12 cellular contexts compared by ENCODE assay signal in genomic region chr2:206713770-206714169, GRCh38. TPM values are rescaled to one million over a fixed set of nuclear protein-coding genes. Genes with fewer than 3 reads are reported as not detected.
A peak's percentile ranks its signal among the peaks of the same experiment; 100 is the strongest.
DNase-seq lines count a peak whose midpoint lies in the region; ATAC-seq, FAIRE-seq and TF ChIP-seq lines count a peak whose summit lies in the region.
"Had no signal": no experiment of that assay in that cellular context is flagged by ENCODE, and none has a peak within 500 bp of the region (broad histone marks: within the 10 kb centered on the region; RNA-seq: fewer than 3 reads in every experiment).

No MANE protein-coding gene starts in this region.

- H3K4me1 Mint-ChIP-seq in activated T-helper 17 cell treated with anti-CD3 and anti-CD28 coated beads, Interleukin-2, amount 50 U/mL, for 72 hours: no peaks in the 10 kb centered on the region
- H3K4me1 Mint-ChIP-seq: brain, neural crest cell had no signal

- peak; percentile 43 for FAIRE-seq in GM12891 (lab: Jason Lieb, UNC)

- peaks cover 17% of the 10 kb centered on the region for H3K27me3 Mint-ChIP-seq in activated T-helper 17 cell treated with anti-CD3 and anti-CD28 coated beads, Interleukin-2, amount 50 U/mL, for 72 hours

- no peaks in the 10 kb centered on the region for H3K9me3 Mint-ChIP-seq in activated T-helper 17 cell treated with anti-CD3 and anti-CD28 coated beads, Interleukin-2, amount 50 U/mL, for 72 hours

- DNase-seq in GM12891 (ENCODE audit: insufficient read length, low spot score) (no peak), retina (no peak)
- no peak for DNase-seq in activated T-cell treated with anti-CD3 and anti-CD28 coated beads, Interleukin-2, amount 50 U/mL, for 1 hour
- no peak for DNase-seq in activated CD8-positive, alpha-beta memory T cell treated with anti-CD3 and anti-CD28 coated beads for 24 hours
- no peak for DNase-seq in stimulated activated CD8-positive, alpha-beta memory T cell treated with anti-CD3 and anti-CD28 coated beads, Interleukin-4, amount 100 ng/mL, for 48 hours
- DNase-seq: NCI-H226; stimulated activated CD4-positive, alpha-beta T cell treated with anti-CD3 and anti-CD28 coated beads, Interleukin-2, amount 100 ng/mL, for 48 hours had no signal

- no peak for TF ChIP-seq POLR2A in GM12891 (IDR thresholded peaks at IDR 0.05; ENCODE audit: low read depth, low read length)

- ATAC-seq in GM21367 (IDR thresholded peaks at IDR 0.05; ENCODE audit: unreplicated experiment) (peak; percentile 50), HG03139 (IDR thresholded peaks at IDR 0.05; ENCODE audit: unreplicated experiment) (peak; percentile 69)
- peak; percentile 21 for ATAC-seq in activated T-helper 17 cell treated with anti-CD3 and anti-CD28 coated beads, Interleukin-2, amount 50 U/mL, for 72 hours (replicated peaks)

- H3K4me3 Mint-ChIP-seq in activated T-helper 17 cell treated with anti-CD3 and anti-CD28 coated beads, Interleukin-2, amount 50 U/mL, for 72 hours: no peak overlapping the region
- H3K4me3 Mint-ChIP-seq: brain, neural crest cell had no signal

- H3K36me3 Mint-ChIP-seq in activated T-helper 17 cell treated with anti-CD3 and anti-CD28 coated beads, Interleukin-2, amount 50 U/mL, for 72 hours (ENCODE audit: low read depth): no peaks in the 10 kb centered on the region
- H3K36me3 Mint-ChIP-seq: brain had no signal

- no peak overlapping the region for H3K27ac Mint-ChIP-seq in activated T-helper 17 cell treated with anti-CD3 and anti-CD28 coated beads, Interleukin-2, amount 50 U/mL, for 72 hours

TF ChIP-seq in GM12891, 5 proteins besides CTCF, POLR2A, EP300 and RAD21:
- TF ChIP-seq PAX5 (IDR thresholded peaks at IDR 0.05; ENCODE audit: insufficient read depth, low read length, severe bottlenecking) (no peak), POLR2AphosphoS5 (IDR thresholded peaks at IDR 0.05; ENCODE audit: low read depth, low read length) (no peak), SPI1 (IDR thresholded peaks at IDR 0.05; ENCODE audit: low read depth, low read length) (peak; percentile 66)

RNA-seq across cellular contexts. Expression of gene DYTN, which starts 4.4 kb away (rescaled TPM):
- not detected for polyA plus RNA-seq in GM12891 (2012; ENCODE audit: low read depth, missing spikeins)
- not detected for total RNA-seq in activated T-helper 17 cell treated with anti-CD3 and anti-CD28 coated beads, Interleukin-2, amount 50 U/mL, for 72 hours
- total RNA-seq: neural crest cell had no signal

RNA-seq across cellular contexts. Expression of gene MDH1B, which starts 51.4 kb away (rescaled TPM):
- 1.4 TPM for polyA plus RNA-seq in GM12891 (2012; ENCODE audit: low read depth, missing spikeins)
- 1 to 10 TPM in 1 of 2 donors, under 1 TPM in 1; 0.56 to 1.1 TPM for total RNA-seq in activated T-helper 17 cell treated with anti-CD3 and anti-CD28 coated beads, Interleukin-2, amount 50 U/mL, for 72 hours

RNA-seq across cellular contexts. Expression of gene FASTKD2, which starts 51.6 kb away (rescaled TPM):
- polyA plus RNA-seq in GM12891 (2012; ENCODE audit: low read depth, missing spikeins): 17.5 TPM
- 10 to 100 TPM; 24.3 to 40.1 TPM for total RNA-seq in activated T-helper 17 cell treated with anti-CD3 and anti-CD28 coated beads, Interleukin-2, amount 50 U/mL, for 72 hours
